Comparison of ENCODE assay signal across 3 cellular contexts in the genomic region with DNA sequence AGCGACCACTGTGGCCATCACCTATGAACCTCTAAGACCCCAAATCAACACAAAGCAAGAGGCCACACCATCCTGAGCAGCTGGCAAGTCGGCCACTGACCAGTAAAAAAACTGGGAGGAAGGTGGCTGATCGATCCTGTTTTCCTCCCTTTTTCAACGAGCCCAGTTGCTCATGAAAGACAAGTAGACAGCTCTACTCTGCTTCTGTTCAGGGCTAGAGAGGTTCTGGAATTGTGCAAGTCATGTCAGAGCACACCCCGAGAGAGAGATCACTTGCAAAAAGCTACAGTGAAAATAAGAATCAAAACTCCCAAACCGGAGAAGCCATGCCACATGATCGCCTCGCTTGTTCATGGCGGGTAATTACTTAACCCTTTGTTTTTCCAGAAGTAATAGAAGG.
TF ChIP-seq lines count a peak whose summit lies in the region.

No MANE protein-coding gene starts in this region.

TF ChIP-seq in SK-N-SH, 30 proteins besides CTCF, POLR2A, EP300 and RAD21:
- TF ChIP-seq CHD2 (IDR thresholded peaks at IDR 0.05; ENCODE audit: low read length, partially characterized antibody), result no peak
- no peak for TF ChIP-seq FOXM1 (IDR thresholded peaks at IDR 0.05; ENCODE audit: low read depth)
- TF ChIP-seq, protein P1, sequence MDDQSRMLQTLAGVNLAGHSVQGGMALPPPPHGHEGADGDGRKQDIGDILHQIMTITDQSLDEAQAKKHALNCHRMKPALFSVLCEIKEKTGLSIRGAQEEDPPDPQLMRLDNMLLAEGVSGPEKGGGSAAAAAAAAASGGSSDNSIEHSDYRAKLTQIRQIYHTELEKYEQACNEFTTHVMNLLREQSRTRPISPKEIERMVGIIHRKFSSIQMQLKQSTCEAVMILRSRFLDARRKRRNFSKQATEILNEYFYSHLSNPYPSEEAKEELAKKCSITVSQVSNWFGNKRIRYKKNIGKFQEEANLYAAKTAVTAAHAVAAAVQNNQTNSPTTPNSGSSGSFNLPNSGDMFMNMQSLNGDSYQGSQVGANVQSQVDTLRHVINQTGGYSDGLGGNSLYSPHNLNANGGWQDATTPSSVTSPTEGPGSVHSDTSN (IDR thresholded peaks at IDR 0.05), result no peak
- TF ChIP-seq TCF12 (IDR thresholded peaks at IDR 0.05), result no peak
- TF ChIP-seq MEF2A (IDR thresholded peaks at IDR 0.05; ENCODE audit: borderline replicate concordance, low read depth), result no peak
- TF ChIP-seq, protein P2, sequence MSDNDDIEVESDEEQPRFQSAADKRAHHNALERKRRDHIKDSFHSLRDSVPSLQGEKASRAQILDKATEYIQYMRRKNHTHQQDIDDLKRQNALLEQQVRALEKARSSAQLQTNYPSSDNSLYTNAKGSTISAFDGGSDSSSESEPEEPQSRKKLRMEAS (IDR thresholded peaks at IDR 0.05; ENCODE audit: low read depth), result no peak
- TF ChIP-seq, protein P3, sequence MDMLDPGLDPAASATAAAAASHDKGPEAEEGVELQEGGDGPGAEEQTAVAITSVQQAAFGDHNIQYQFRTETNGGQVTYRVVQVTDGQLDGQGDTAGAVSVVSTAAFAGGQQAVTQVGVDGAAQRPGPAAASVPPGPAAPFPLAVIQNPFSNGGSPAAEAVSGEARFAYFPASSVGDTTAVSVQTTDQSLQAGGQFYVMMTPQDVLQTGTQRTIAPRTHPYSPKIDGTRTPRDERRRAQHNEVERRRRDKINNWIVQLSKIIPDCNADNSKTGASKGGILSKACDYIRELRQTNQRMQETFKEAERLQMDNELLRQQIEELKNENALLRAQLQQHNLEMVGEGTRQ (IDR thresholded peaks at IDR 0.05; ENCODE audit: borderline replicate concordance, low read depth, low read length), result no peak
- no peak for TF ChIP-seq NFIC (IDR thresholded peaks at IDR 0.05; ENCODE audit: borderline replicate concordance)

TF ChIP-seq in SK-N-SH treated with all-trans-retinoic acid at 6 μM for 48 hours, 23 proteins besides CTCF, POLR2A, EP300 and RAD21 (continues in another document):
- no peak for TF ChIP-seq OSR1 (CRISPR knock-in tag; IDR thresholded peaks at IDR 0.05)
- TF ChIP-seq TOX (CRISPR knock-in tag; IDR thresholded peaks at IDR 0.05; ENCODE audit: borderline replicate concordance), result no peak
- TF ChIP-seq ZFP30 (CRISPR knock-in tag; IDR thresholded peaks at IDR 0.05), result no peak
- no peak for TF ChIP-seq CSDC2 (CRISPR knock-in tag; IDR thresholded peaks at IDR 0.05)
- no peak for TF ChIP-seq ZFP3 (CRISPR knock-in tag; IDR thresholded peaks at IDR 0.05)
- TF ChIP-seq, protein P4, sequence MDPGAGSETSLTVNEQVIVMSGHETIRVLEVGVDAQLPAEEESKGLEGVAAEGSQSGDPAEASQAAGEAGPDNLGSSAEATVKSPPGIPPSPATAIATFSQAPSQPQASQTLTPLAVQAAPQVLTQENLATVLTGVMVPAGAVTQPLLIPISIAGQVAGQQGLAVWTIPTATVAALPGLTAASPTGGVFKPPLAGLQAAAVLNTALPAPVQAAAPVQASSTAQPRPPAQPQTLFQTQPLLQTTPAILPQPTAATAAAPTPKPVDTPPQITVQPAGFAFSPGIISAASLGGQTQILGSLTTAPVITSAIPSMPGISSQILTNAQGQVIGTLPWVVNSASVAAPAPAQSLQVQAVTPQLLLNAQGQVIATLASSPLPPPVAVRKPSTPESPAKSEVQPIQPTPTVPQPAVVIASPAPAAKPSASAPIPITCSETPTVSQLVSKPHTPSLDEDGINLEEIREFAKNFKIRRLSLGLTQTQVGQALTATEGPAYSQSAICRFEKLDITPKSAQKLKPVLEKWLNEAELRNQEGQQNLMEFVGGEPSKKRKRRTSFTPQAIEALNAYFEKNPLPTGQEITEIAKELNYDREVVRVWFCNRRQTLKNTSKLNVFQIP (CRISPR knock-in tag; IDR thresholded peaks at IDR 0.05; ENCODE audit: borderline replicate concordance, low read depth), result no peak
- TF ChIP-seq SNAI2 (CRISPR knock-in tag; IDR thresholded peaks at IDR 0.05), result no peak
- TF ChIP-seq, protein P5, sequence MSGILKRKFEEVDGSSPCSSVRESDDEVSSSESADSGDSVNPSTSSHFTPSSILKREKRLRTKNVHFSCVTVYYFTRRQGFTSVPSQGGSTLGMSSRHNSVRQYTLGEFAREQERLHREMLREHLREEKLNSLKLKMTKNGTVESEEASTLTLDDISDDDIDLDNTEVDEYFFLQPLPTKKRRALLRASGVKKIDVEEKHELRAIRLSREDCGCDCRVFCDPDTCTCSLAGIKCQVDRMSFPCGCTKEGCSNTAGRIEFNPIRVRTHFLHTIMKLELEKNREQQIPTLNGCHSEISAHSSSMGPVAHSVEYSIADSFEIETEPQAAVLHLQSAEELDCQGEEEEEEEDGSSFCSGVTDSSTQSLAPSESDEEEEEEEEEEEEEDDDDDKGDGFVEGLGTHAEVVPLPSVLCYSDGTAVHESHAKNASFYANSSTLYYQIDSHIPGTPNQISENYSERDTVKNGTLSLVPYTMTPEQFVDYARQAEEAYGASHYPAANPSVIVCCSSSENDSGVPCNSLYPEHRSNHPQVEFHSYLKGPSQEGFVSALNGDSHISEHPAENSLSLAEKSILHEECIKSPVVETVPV (CRISPR knock-in tag; IDR thresholded peaks at IDR 0.05), result no peak
- no peak for TF ChIP-seq ZNF8 (CRISPR knock-in tag; IDR thresholded peaks at IDR 0.05)
- TF ChIP-seq ZNF70 (CRISPR knock-in tag; IDR thresholded peaks at IDR 0.05), result no peak
- TF ChIP-seq, protein P6, sequence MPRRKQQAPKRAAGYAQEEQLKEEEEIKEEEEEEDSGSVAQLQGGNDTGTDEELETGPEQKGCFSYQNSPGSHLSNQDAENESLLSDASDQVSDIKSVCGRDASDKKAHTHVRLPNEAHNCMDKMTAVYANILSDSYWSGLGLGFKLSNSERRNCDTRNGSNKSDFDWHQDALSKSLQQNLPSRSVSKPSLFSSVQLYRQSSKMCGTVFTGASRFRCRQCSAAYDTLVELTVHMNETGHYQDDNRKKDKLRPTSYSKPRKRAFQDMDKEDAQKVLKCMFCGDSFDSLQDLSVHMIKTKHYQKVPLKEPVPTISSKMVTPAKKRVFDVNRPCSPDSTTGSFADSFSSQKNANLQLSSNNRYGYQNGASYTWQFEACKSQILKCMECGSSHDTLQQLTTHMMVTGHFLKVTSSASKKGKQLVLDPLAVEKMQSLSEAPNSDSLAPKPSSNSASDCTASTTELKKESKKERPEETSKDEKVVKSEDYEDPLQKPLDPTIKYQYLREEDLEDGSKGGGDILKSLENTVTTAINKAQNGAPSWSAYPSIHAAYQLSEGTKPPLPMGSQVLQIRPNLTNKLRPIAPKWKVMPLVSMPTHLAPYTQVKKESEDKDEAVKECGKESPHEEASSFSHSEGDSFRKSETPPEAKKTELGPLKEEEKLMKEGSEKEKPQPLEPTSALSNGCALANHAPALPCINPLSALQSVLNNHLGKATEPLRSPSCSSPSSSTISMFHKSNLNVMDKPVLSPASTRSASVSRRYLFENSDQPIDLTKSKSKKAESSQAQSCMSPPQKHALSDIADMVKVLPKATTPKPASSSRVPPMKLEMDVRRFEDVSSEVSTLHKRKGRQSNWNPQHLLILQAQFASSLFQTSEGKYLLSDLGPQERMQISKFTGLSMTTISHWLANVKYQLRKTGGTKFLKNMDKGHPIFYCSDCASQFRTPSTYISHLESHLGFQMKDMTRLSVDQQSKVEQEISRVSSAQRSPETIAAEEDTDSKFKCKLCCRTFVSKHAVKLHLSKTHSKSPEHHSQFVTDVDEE (CRISPR knock-in tag; IDR thresholded peaks at IDR 0.05), result no peak
- TF ChIP-seq TCF4 (CRISPR knock-in tag; IDR thresholded peaks at IDR 0.05; ENCODE audit: borderline replicate concordance), result no peak
- no peak for TF ChIP-seq RARB (CRISPR knock-in tag; IDR thresholded peaks at IDR 0.05)
- TF ChIP-seq, protein P7, sequence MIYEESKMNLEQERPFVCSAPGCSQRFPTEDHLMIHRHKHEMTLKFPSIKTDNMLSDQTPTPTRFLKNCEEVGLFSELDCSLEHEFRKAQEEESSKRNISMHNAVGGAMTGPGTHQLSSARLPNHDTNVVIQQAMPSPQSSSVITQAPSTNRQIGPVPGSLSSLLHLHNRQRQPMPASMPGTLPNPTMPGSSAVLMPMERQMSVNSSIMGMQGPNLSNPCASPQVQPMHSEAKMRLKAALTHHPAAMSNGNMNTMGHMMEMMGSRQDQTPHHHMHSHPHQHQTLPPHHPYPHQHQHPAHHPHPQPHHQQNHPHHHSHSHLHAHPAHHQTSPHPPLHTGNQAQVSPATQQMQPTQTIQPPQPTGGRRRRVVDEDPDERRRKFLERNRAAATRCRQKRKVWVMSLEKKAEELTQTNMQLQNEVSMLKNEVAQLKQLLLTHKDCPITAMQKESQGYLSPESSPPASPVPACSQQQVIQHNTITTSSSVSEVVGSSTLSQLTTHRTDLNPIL (CRISPR knock-in tag; IDR thresholded peaks at IDR 0.05; ENCODE audit: low read depth), result no peak

TF ChIP-seq in H1, 55 proteins besides CTCF, POLR2A, EP300 and RAD21:
- no peak for TF ChIP-seq MAFK (IDR thresholded peaks at IDR 0.05; ENCODE audit: low read depth, low read length)
- TF ChIP-seq ZNF274 (IDR thresholded peaks at IDR 0.05; ENCODE audit: borderline replicate concordance, extremely low read depth, low read length), result no peak
- TF ChIP-seq CREB1 (IDR thresholded peaks at IDR 0.05), result no peak
- TF ChIP-seq GABPA (IDR thresholded peaks at IDR 0.05; ENCODE audit: borderline replicate concordance, insufficient read depth, low read length), result no peak
- TF ChIP-seq POU5F1 (IDR thresholded peaks at IDR 0.05; ENCODE audit: low read depth, low read length), result no peak
- no peak for TF ChIP-seq SP4 (IDR thresholded peaks at IDR 0.05; ENCODE audit: low read length)
